8 cellular contexts compared by ENCODE assay signal in genomic region chr11:108120936-108121273, GRCh38. TPM values are rescaled to one million over a fixed set of nuclear protein-coding genes. Genes with fewer than 3 reads are reported as not detected.
DNase-seq lines count a peak whose midpoint lies in the region; ATAC-seq and TF ChIP-seq lines count a peak whose summit lies in the region.
"Not testable (repeated sequence)": the region's sequence is repeated elsewhere in the genome, so short reads cannot be mapped to it uniquely, and the experiment has no call there.

No MANE protein-coding gene starts in this region.

- H3K9ac ChIP-seq in HCT116 (ENCODE audit: low read length): peak overlapping the region; percentile 85
- H3K9ac ChIP-seq in iPS-20b (ENCODE audit: low read depth, low read length): peak overlapping the region; percentile 29; the same call in 1 of the 2 replicates
- not testable (repeated sequence) for H3K9ac ChIP-seq in neuronal stem cell (ENCODE audit: low read depth, low read length, poor library complexity)

- not testable (repeated sequence) for H2AK5ac ChIP-seq in neuronal stem cell (ENCODE audit: low read depth, low read length)

- not testable (repeated sequence) for H3K9me2 ChIP-seq in HCT116 (ENCODE audit: insufficient read depth); PC-9 (ENCODE audit: insufficient read depth)

- H3F3A ChIP-seq in PC-9 (ENCODE audit: insufficient read depth, low read depth): not testable (repeated sequence)

- H3K79me1 ChIP-seq in neuronal stem cell (ENCODE audit: low read depth, low read length): not testable (repeated sequence)

- H2BK15ac ChIP-seq in neuronal stem cell (ENCODE audit: low read length): not testable (repeated sequence)

- not testable (repeated sequence) for ATAC-seq in CD4-positive, CD25-positive, alpha-beta regulatory T cell (ENCODE audit: low read depth in 2 of 2); HCT116
- peak; percentile 29 for ATAC-seq in thoracic aorta (ENCODE audit: insufficient number of reproducible peaks, low FRiP score, low read depth)

- intact Hi-C loops in HCT116 (cut with micrococcal nuclease): not testable (repeated sequence)
- intact Hi-C loops in PC-9 (cut with micrococcal nuclease; ENCODE audit: unreplicated experiment): loop anchor here (2.0 to 5.0 kb wide), 3 partner anchors 102 to 534 kb away; partner anchors contain the start of genes ATM, EXPH5 and NPAT

- H2AFZ ChIP-seq in HCT116 (ENCODE audit: low read depth, low read length, poor library complexity, severe bottlenecking) (peak overlapping the region; percentile 80), PC-9 (peak overlapping the region; percentile 99), neuronal stem cell (ENCODE audit: low read length) (peak overlapping the region; percentile 93)

- RAD21 ChIA-PET in HCT116 (lab: Charles Lee; ENCODE audit: low non-redundant PET in 1 of 2, low total read pairs in 2 of 2, uncharacterized antibody in 2 of 2, unreplicated experiment in 2 of 2): not testable (repeated sequence)

- not testable (repeated sequence) for H3K9me3 Mint-ChIP-seq in CD4-positive, CD25-positive, alpha-beta regulatory T cell; activated naive CD4-positive, alpha-beta T cell treated with anti-CD3 and anti-CD28 coated beads, Interleukin-2, amount 10 ng/mL, durations not matched to agents 7 days and 5 days

- H3K4me2 ChIP-seq in HCT116 (ENCODE audit: low read length) (peak overlapping the region; percentile 87), PC-9 (peak overlapping the region; percentile 93), neuronal stem cell (ENCODE audit: insufficient read depth, low read length, poor library complexity, severe bottlenecking) (peak overlapping the region; percentile 87)

- not testable (repeated sequence) for TF ChIP-seq CTCF in HCT116 (IDR thresholded peaks at IDR 0.05 in 2 of 3, conservative IDR thresholded peaks at IDR 0.05 in 1 of 3; ENCODE audit: borderline replicate concordance in 1 of 3, insufficient read depth in 1 of 3, low read depth in 2 of 3, low read length in 2 of 3); PC-9 (conservative IDR thresholded peaks at IDR 0.05); thoracic aorta (IDR thresholded peaks at IDR 0.05)

- no CpG with 5 or more reads among the region's 7 CpGs for WGBS in neuronal stem cell (ENCODE audit: extremely low coverage in 2 of 2, insufficient read length in 2 of 2, insufficient replicate concordance in 1 of 2), 2 donors

- TSS peak; percentile 69 for BruUV-seq in HCT116 (replicated peaks; lab: Mats Ljungman, UMichigan)
- not testable (repeated sequence) for BruUV-seq in PC-9 (replicated peaks; lab: Mats Ljungman, UMichigan)

- peak overlapping the region in 2 of 3 donors; percentile 62 to 92 for H3K27ac Mint-ChIP-seq in CD4-positive, CD25-positive, alpha-beta regulatory T cell
- H3K27ac Mint-ChIP-seq in activated naive CD4-positive, alpha-beta T cell treated with anti-CD3 and anti-CD28 coated beads, Interleukin-2, amount 10 ng/mL, durations not matched to agents 7 days and 5 days: peak overlapping the region; percentile 77

- peaks cover 40% of the 10 kb centered on the region for H3K79me2 ChIP-seq in HCT116 (ENCODE audit: insufficient read depth, low read length)
- peaks cover 19% of the 10 kb centered on the region; the same call in 1 of the 2 replicates for H3K79me2 ChIP-seq in PC-9 (ENCODE audit: low read depth)

- H3K36me3 ChIP-seq in CD4-positive, CD25-positive, alpha-beta regulatory T cell (ENCODE audit: control insufficient read depth, insufficient read depth, low read length); HCT116 (ENCODE audit: control insufficient read depth in 1 of 2, insufficient read depth in 2 of 2, low read length in 2 of 2); PC-9 (ENCODE audit: low read depth); effector memory CD4-positive, alpha-beta T cell (ENCODE audit: control insufficient read depth, insufficient read depth, low read length); iPS-20b (ENCODE audit: insufficient read depth, low read depth, low read length); neuronal stem cell (replicated peaks in 1 of 2; ENCODE audit: control insufficient read depth in 2 of 2, insufficient read depth in 2 of 2, low read length in 2 of 2); thoracic aorta: not testable (repeated sequence)

- not testable (repeated sequence) for H3K14ac ChIP-seq in neuronal stem cell (ENCODE audit: low read length)

- DNase-seq in CD4-positive, CD25-positive, alpha-beta regulatory T cell; HCT116 (ENCODE audit: low read depth, low spot score); PC-9; activated naive CD4-positive, alpha-beta T cell treated with anti-CD3 and anti-CD28 coated beads, Interleukin-2, amount 10 ng/mL, durations not matched to agents 7 days and 5 days; effector memory CD4-positive, alpha-beta T cell; neuronal stem cell (ENCODE audit: low spot score); thoracic aorta (ENCODE audit: low spot score): not testable (repeated sequence)

- peak overlapping the region; percentile 66 for H3K4me3 ChIP-seq in CD4-positive, CD25-positive, alpha-beta regulatory T cell (ENCODE audit: low read depth, low read length)
- H3K4me3 ChIP-seq in HCT116 (replicated peaks in 1 of 2; ENCODE audit: low read depth in 1 of 2, low read length in 2 of 2) (peak overlapping the region; percentile 77 to 80), PC-9 (peak overlapping the region; percentile 92), iPS-20b (ENCODE audit: low read length) (peak overlapping the region; percentile 76), neuronal stem cell (ENCODE audit: low read length in 2 of 2) (peak overlapping the region in 1 of 2 donors; percentile 64), thoracic aorta (peak overlapping the region; percentile 79)
- peak overlapping the region; percentile 88 for H3K4me3 ChIP-seq in effector memory CD4-positive, alpha-beta T cell (ENCODE audit: insufficient read depth, low read depth, low read length, poor library complexity, severe bottlenecking)

- H3K23ac ChIP-seq in neuronal stem cell (ENCODE audit: low read depth, low read length, poor library complexity): not testable (repeated sequence)

- H2BK12ac ChIP-seq in neuronal stem cell (ENCODE audit: low read length): not testable (repeated sequence)

- H3K27ac ChIP-seq in CD4-positive, CD25-positive, alpha-beta regulatory T cell (ENCODE audit: insufficient read depth, low read length, poor library complexity, severe bottlenecking): peak overlapping the region; percentile 68
- not testable (repeated sequence) for H3K27ac ChIP-seq in HCT116 (ENCODE audit: low read depth, low read length); PC-9; iPS-20b (ENCODE audit: low read length); neuronal stem cell (replicated peaks; ENCODE audit: low read length)
- peak overlapping the region; percentile 70 for H3K27ac ChIP-seq in effector memory CD4-positive, alpha-beta T cell (ENCODE audit: insufficient read depth, low read length, poor library complexity, severe bottlenecking)
- H3K27ac ChIP-seq in thoracic aorta: peak overlapping the region; percentile 87 to 88

- CTCF ChIA-PET in HCT116 (lab: Charles Lee); PC-9 (lab: Charles Lee): not testable (repeated sequence)
- CTCF ChIA-PET in activated naive CD4-positive, alpha-beta T cell treated with anti-CD3 and anti-CD28 coated beads, Interleukin-2, amount 10 ng/mL, durations not matched to agents 7 days and 5 days (lab: Charles Lee): interaction anchor here (1.7 to 6.2 kb wide), 3 partner anchors 112 to 532 kb away, joined by 5 to 91 read pairs (median 20); partner anchors contain the start of gene CUL5

- not testable (repeated sequence) for H2BK5ac ChIP-seq in neuronal stem cell (ENCODE audit: low read length)

- H3K18ac ChIP-seq in neuronal stem cell (ENCODE audit: low read length): not testable (repeated sequence)

- POLR2A ChIA-PET in HCT116 (lab: Charles Lee): interaction anchor here (0.8 kb wide), 1 partner anchor 23 kb away, joined by 3 read pairs; no protein-coding TSS in a partner anchor
- POLR2A ChIA-PET in PC-9 (lab: Charles Lee; ENCODE audit: unreplicated experiment): not testable (repeated sequence)

- not testable (repeated sequence) for H3K4ac ChIP-seq in neuronal stem cell (ENCODE audit: low read length)

- H2BK120ac ChIP-seq in neuronal stem cell (ENCODE audit: low read depth, low read length): not testable (repeated sequence)

- not testable (repeated sequence) for TF ChIP-seq RAD21 in HCT116 (IDR thresholded peaks at IDR 0.05; ENCODE audit: low read depth)

- H3K27me3 Mint-ChIP-seq in CD4-positive, CD25-positive, alpha-beta regulatory T cell; activated naive CD4-positive, alpha-beta T cell treated with anti-CD3 and anti-CD28 coated beads, Interleukin-2, amount 10 ng/mL, durations not matched to agents 7 days and 5 days: not testable (repeated sequence)

- not testable (repeated sequence) for H4K91ac ChIP-seq in neuronal stem cell (ENCODE audit: low read depth, low read length, poor library complexity)

- not testable (repeated sequence) for TF ChIP-seq POLR2A in HCT116 (IDR thresholded peaks at IDR 0.05; ENCODE audit: borderline replicate concordance, extremely low read depth, insufficient read depth, insufficient read length)

- H3K4me3 Mint-ChIP-seq in CD4-positive, CD25-positive, alpha-beta regulatory T cell: peak overlapping the region; percentile 91 to 97 (median 96)
- H3K4me3 Mint-ChIP-seq in activated naive CD4-positive, alpha-beta T cell treated with anti-CD3 and anti-CD28 coated beads, Interleukin-2, amount 10 ng/mL, durations not matched to agents 7 days and 5 days: peak overlapping the region; percentile 82

- not testable (repeated sequence) for H3K36me3 Mint-ChIP-seq in CD4-positive, CD25-positive, alpha-beta regulatory T cell
- H3K36me3 Mint-ChIP-seq in activated naive CD4-positive, alpha-beta T cell treated with anti-CD3 and anti-CD28 coated beads, Interleukin-2, amount 10 ng/mL, durations not matched to agents 7 days and 5 days: peaks cover 12% of the 10 kb centered on the region

- not testable (repeated sequence) for H4K20me1 ChIP-seq in HCT116 (ENCODE audit: insufficient read depth); PC-9 (ENCODE audit: insufficient read depth)

- H3K27me3 ChIP-seq in CD4-positive, CD25-positive, alpha-beta regulatory T cell (ENCODE audit: control insufficient read depth, insufficient read depth, low read length); HCT116 (ENCODE audit: insufficient read depth, low read length); PC-9 (ENCODE audit: insufficient read depth, low read depth); effector memory CD4-positive, alpha-beta T cell (replicated peaks; ENCODE audit: control insufficient read depth, insufficient read depth, low read length, poor library complexity, severe bottlenecking); neuronal stem cell (ENCODE audit: control insufficient read depth in 3 of 3, insufficient read depth in 3 of 3, low read depth in 1 of 3, low read length in 3 of 3); thoracic aorta (replicated peaks; ENCODE audit: insufficient read depth): not testable (repeated sequence)
- peaks cover 11% of the 10 kb centered on the region for H3K27me3 ChIP-seq in iPS-20b (ENCODE audit: insufficient read depth, low read length)

- H3K9me3 ChIP-seq in CD4-positive, CD25-positive, alpha-beta regulatory T cell (ENCODE audit: control insufficient read depth in 2 of 2, low read length in 2 of 2); HCT116 (ENCODE audit: control insufficient read depth in 1 of 2, insufficient read depth in 1 of 2, low read depth in 1 of 2, low read length in 2 of 2); PC-9 (ENCODE audit: insufficient read depth, low read depth); effector memory CD4-positive, alpha-beta T cell (ENCODE audit: control insufficient read depth, low read length); iPS-20b (ENCODE audit: insufficient read depth, low read depth, low read length); neuronal stem cell (replicated peaks in 1 of 2; ENCODE audit: control insufficient read depth in 2 of 2, insufficient read depth in 1 of 2, low read depth in 1 of 2, low read length in 2 of 2); thoracic aorta: not testable (repeated sequence)

- peaks cover 31 to 40% (median 37%) of the 10 kb centered on the region in 4 donors for H3K4me1 Mint-ChIP-seq in CD4-positive, CD25-positive, alpha-beta regulatory T cell
- peaks cover 48% of the 10 kb centered on the region for H3K4me1 Mint-ChIP-seq in activated naive CD4-positive, alpha-beta T cell treated with anti-CD3 and anti-CD28 coated beads, Interleukin-2, amount 10 ng/mL, durations not matched to agents 7 days and 5 days

- H4K8ac ChIP-seq in neuronal stem cell (ENCODE audit: low read depth, low read length): not testable (repeated sequence)

- H3K4me1 ChIP-seq in CD4-positive, CD25-positive, alpha-beta regulatory T cell (ENCODE audit: control insufficient read depth, insufficient read depth, low read length, poor library complexity, severe bottlenecking): peaks cover 29% of the 10 kb centered on the region
- H3K4me1 ChIP-seq in HCT116 (ENCODE audit: control insufficient read depth in 1 of 2, insufficient read depth in 2 of 2, low read length in 2 of 2) (peaks cover 11 to 38% of the 10 kb centered on the region in 2 experiments), PC-9 (replicated peaks; ENCODE audit: insufficient read depth) (peaks cover 12% of the 10 kb centered on the region), thoracic aorta (ENCODE audit: control insufficient read depth in 1 of 2, low read depth in 2 of 2) (peaks cover 25 to 34% of the 10 kb centered on the region in 2 donors)
- peaks cover 22% of the 10 kb centered on the region for H3K4me1 ChIP-seq in effector memory CD4-positive, alpha-beta T cell (ENCODE audit: control insufficient read depth, insufficient read depth, low read length, poor library complexity, severe bottlenecking)
- H3K4me1 ChIP-seq in iPS-20b (ENCODE audit: insufficient read depth, low read length); neuronal stem cell (ENCODE audit: control insufficient read depth in 2 of 2, insufficient read depth in 1 of 2, low read depth in 1 of 2, low read length in 2 of 2): not testable (repeated sequence)

RNA-seq across cellular contexts. Expression of gene ACAT1, which starts 0.5 kb away (rescaled TPM):
- total RNA-seq in CD4-positive, CD25-positive, alpha-beta regulatory T cell: 19.0 TPM
- 10 to 100 TPM; 35.2 to 52.6 (median 44.3) TPM for polyA plus RNA-seq in CD4-positive, CD25-positive, alpha-beta regulatory T cell
- total RNA-seq in HCT116 (2021; ENCODE audit: unreplicated experiment) (83.8 TPM), PC-9 (2021) (31.8 and 34.4 TPM in 2 replicates), thoracic aorta (100 to 1,000 TPM; 101 to 141 TPM)
- polyA plus RNA-seq in HCT116 (2012): 43.3 and 60.5 TPM in 2 replicates
- 24.3 TPM for polyA plus RNA-seq in neuronal stem cell (2013, experiment 1 of 2)
- polyA plus RNA-seq in neuronal stem cell (2013, experiment 2 of 2): 23.5 TPM
